Comparison of ENCODE assay signal across 19 cellular contexts in the genomic region with DNA sequence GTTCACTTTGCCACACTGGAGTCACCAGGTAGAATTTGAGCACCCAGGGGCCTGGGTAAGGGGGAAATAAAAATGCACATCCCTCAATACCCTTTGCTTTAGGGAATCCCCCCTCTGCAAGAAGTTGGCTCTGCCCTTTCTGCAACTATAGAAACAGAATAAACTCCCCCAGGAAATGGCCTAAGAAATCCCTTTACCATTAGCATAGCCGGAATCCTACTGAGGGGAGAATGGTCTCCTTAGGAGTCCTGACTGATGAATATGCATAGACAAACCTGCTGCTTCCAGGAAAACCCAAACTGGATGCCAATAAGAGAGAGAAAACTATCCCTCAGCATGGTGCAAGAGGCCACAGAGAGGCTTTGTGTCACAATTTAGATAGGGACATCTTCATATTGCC.
"Had no signal": no experiment of that assay in that cellular context is flagged by ENCODE, and none has a peak within 500 bp of the region (broad histone marks: within the 10 kb centered on the region; RNA-seq: fewer than 3 reads in every experiment).

No MANE protein-coding gene starts in this region.

- DNase-seq: effector CD8-positive, alpha-beta T cell; erythroblast; hypothalamus; kidney; mucosa of descending colon; naive B cell; pancreas; right lobe of liver; small intestine; stimulated activated CD4-positive, alpha-beta T cell treated with anti-CD3 and anti-CD28 coated beads, Interleukin-15, amount 100 ng/mL, for 24 hours; stimulated activated CD4-positive, alpha-beta T cell treated with anti-CD3 and anti-CD28 coated beads, Interleukin-2, amount 100 ng/mL, for 48 hours; stimulated activated naive B cell treated with anti-CD40 and anti-IgM and Interleukin-4, amounts not matched to agents 10 μg/mL and 1 μg/mL and 100 μg/mL, for 72 hours; transverse colon; upper lobe of right lung; uterus had no signal

- H3K27ac ChIP-seq: neutrophil, pancreas, right lobe of liver, transverse colon, upper lobe of right lung, uterus had no signal

- H3K9me3 ChIP-seq: mucosa of descending colon, neutrophil, pancreas, right lobe of liver, transverse colon, upper lobe of right lung, uterus had no signal

- H3K36me3 ChIP-seq: neutrophil, pancreas, right lobe of liver, transverse colon, upper lobe of right lung, uterus had no signal

- H3K27me3 ChIP-seq: neutrophil, right lobe of liver, transverse colon, upper lobe of right lung, uterus had no signal

- ATAC-seq: left lobe of liver; mucosa of descending colon; natural killer cell treated with Interleukin-12 subunit alpha and Interleukin-12 subunit beta and Interleukin-15 and Interleukin-18, amount 100 ng/mL, for 72 hours; pancreas; right lobe of liver; stimulated activated naive B cell treated with anti-CD40 and anti-IgM and Interleukin-4, amounts not matched to agents 10 μg/mL and 1 μg/mL and 100 μg/mL, for 72 hours; upper lobe of right lung had no signal

- H3K4me3 ChIP-seq: lung, mucosa of descending colon, pancreas, right lobe of liver, transverse colon, upper lobe of right lung, uterus had no signal

- H3K4me1 ChIP-seq: pancreas, right lobe of liver, transverse colon, upper lobe of right lung, uterus had no signal
